14 cellular contexts compared by ENCODE assay signal in the genomic region with DNA sequence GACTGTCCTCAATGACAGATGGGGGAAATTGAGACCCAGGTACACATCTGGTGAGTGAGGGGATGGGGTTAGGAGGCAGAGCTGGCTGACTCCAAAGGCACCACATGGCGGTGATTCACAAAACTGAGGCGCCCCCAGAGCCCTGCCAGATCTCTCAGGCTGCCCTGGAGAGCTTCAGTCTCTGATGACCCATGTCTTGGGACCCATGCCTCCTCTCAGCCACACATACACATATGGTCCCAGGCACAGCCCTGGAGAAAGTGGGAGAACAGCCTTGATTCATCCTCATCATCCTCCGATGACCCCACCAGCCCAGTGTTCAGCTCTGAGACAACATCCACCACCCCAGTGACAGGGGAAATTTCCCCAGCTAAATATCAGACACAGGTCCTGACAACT.
"Had no signal": no experiment of that assay in that cellular context is flagged by ENCODE, and none has a peak within 500 bp of the region (broad histone marks: within the 10 kb centered on the region; RNA-seq: fewer than 3 reads in every experiment).

No MANE protein-coding gene starts in this region.

- H3K4me3 ChIP-seq: gastrocnemius medialis, heart right ventricle, left lung, right atrium auricular region, upper lobe of right lung had no signal

- H3K27me3 ChIP-seq: gastrocnemius medialis, heart right ventricle, left lung, right atrium auricular region, upper lobe of right lung had no signal

- H3K9ac ChIP-seq: parathyroid adenoma had no signal

- ATAC-seq: activated T-cell treated with anti-CD3 and anti-CD28 coated beads, Interleukin-2, amount 50 U/mL, for 4 hours; gastrocnemius medialis; stimulated activated memory B cell treated with anti-CD40 and anti-IgM and Interleukin-4, amounts not matched to agents 10 μg/mL and 1 μg/mL and 100 μg/mL, for 72 hours had no signal

- H3K27ac ChIP-seq: gastrocnemius medialis, heart right ventricle, left lung, parathyroid adenoma, right atrium auricular region, upper lobe of right lung had no signal

- H3K36me3 ChIP-seq: gastrocnemius medialis, heart right ventricle, left lung, right atrium auricular region, upper lobe of right lung had no signal

- H3K4me1 ChIP-seq: gastrocnemius medialis, parathyroid adenoma, right atrium auricular region, upper lobe of right lung had no signal

- H3K9me3 ChIP-seq: gastrocnemius medialis, heart right ventricle, left lung, right atrium auricular region, upper lobe of right lung had no signal

- DNase-seq: activated CD4-positive, alpha-beta T cell treated with anti-CD3 and anti-CD28 coated beads for 1 hour; activated CD4-positive, alpha-beta T cell treated with anti-CD3 and anti-CD28 coated beads, Interleukin-2, amount 50 U/mL, for 48 hours; activated gamma-delta T cell; activated T-cell treated with anti-CD3 and anti-CD28 coated beads, Interleukin-2, amount 50 U/mL, for 4 hours; anterior cingulate cortex; gastrocnemius medialis; heart right ventricle; islet precursor cell; left lung; SW 1271; upper lobe of right lung had no signal
